26 cellular contexts compared by ENCODE assay signal in genomic region chr1:193179094-193179493, GRCh38. TPM values are rescaled to one million over a fixed set of nuclear protein-coding genes. Genes with fewer than 3 reads are reported as not detected.
DNase-seq lines count a peak whose midpoint lies in the region; ATAC-seq and TF ChIP-seq lines count a peak whose summit lies in the region.
"Had no signal": no experiment of that assay in that cellular context is flagged by ENCODE, and none has a peak within 500 bp of the region (broad histone marks: within the 10 kb centered on the region; RNA-seq: fewer than 3 reads in every experiment).

No MANE protein-coding gene starts in this region.

- TF ChIP-seq POLR2A in heart left ventricle (IDR thresholded peaks at IDR 0.05), result no peak

- no peak overlapping the region for H3K4me3 Mint-ChIP-seq in memory B cell
- H3K4me3 Mint-ChIP-seq in effector memory CD8-positive, alpha-beta T cell, result no peak overlapping the region
- H3K4me3 Mint-ChIP-seq: CD8-positive, alpha-beta memory T cell had no signal

- H3K9me3 Mint-ChIP-seq in memory B cell, result no peaks in the 10 kb centered on the region
- no peaks in the 10 kb centered on the region for H3K9me3 Mint-ChIP-seq in effector memory CD8-positive, alpha-beta T cell

- no peaks in the 10 kb centered on the region for H3K9me3 ChIP-seq in left ventricle myocardium inferior (replicated peaks)
- H3K9me3 ChIP-seq in heart left ventricle, result no peaks in the 10 kb centered on the region

- H3K4me1 Mint-ChIP-seq in memory B cell, result peaks cover 13% of the 10 kb centered on the region
- H3K4me1 Mint-ChIP-seq in effector memory CD8-positive, alpha-beta T cell (ENCODE audit: low read depth in 2 of 2), result peaks cover 12 to 37% of the 10 kb centered on the region in 2 donors

- H3K27ac Mint-ChIP-seq in memory B cell, result peak overlapping the region; percentile 47
- H3K27ac Mint-ChIP-seq in effector memory CD8-positive, alpha-beta T cell, result peak overlapping the region in 1 of 2 donors; percentile 77

- no peaks in the 10 kb centered on the region for H3K27me3 Mint-ChIP-seq in memory B cell
- H3K27me3 Mint-ChIP-seq in effector memory CD8-positive, alpha-beta T cell, result no peaks in the 10 kb centered on the region
- H3K27me3 Mint-ChIP-seq: CD8-positive, alpha-beta memory T cell had no signal

- H3K27me3 ChIP-seq in left ventricle myocardium inferior (ENCODE audit: low read depth), result no peaks in the 10 kb centered on the region
- no peaks in the 10 kb centered on the region for H3K27me3 ChIP-seq in heart left ventricle

- DNase-seq in left ventricle myocardium inferior (no peak), heart left ventricle (no peak), cerebellum (ENCODE audit: low spot score) (peak; percentile 21), memory B cell (ENCODE audit: low spot score in 2 of 2) (no peak), retina (no peak), GM19238 (ENCODE audit: insufficient read length, low spot score) (no peak)
- no peak for DNase-seq in activated CD4-positive, CD25-positive, alpha-beta regulatory T cell (lab: John Stamatoyannopoulos, UW)
- no peak for DNase-seq in effector memory CD8-positive, alpha-beta T cell
- DNase-seq: AML-193; Calu3; CD8-positive, alpha-beta memory T cell; DMS153; GOT3; IMR-90; Karpas-422; NCI-H1694 treated with DMSO at 0.1 percent for 48 hours; NCI-H2081 treated with DMSO at 0.1 percent for 48 hours; NCI-H446; NCI-H526 treated with DMSO at 0.1 percent for 48 hours; PC-9; SHP77 treated with DMSO at 0.1 percent for 48 hours had no signal

- H3K36me3 ChIP-seq in left ventricle myocardium inferior, result no peaks in the 10 kb centered on the region
- no peaks in the 10 kb centered on the region for H3K36me3 ChIP-seq in heart left ventricle

- WGBS in heart left ventricle, 4 donors, result 26 to 31% (median 29%) methylated on average over 4 of the region's 4 CpGs

- TF ChIP-seq CTCF in left ventricle myocardium inferior (IDR thresholded peaks at IDR 0.05; ENCODE audit: borderline replicate concordance) (no peak), heart left ventricle (IDR thresholded peaks at IDR 0.05) (no peak)

- H3K27ac ChIP-seq in left ventricle myocardium inferior (replicated peaks), result no peak overlapping the region
- H3K27ac ChIP-seq in heart left ventricle, result no peak overlapping the region
- H3K27ac ChIP-seq: 22Rv1, PC-9, RWPE1, SK-N-MC had no signal

- intact Hi-C loops in left ventricle myocardium inferior (cut with micrococcal nuclease) (no loop called here), heart left ventricle (cut with DNase I) (no loop called here)

- ATAC-seq in heart left ventricle (no peak), memory B cell (ENCODE audit: low read depth) (no peak)
- ATAC-seq in effector memory CD8-positive, alpha-beta T cell (replicated peaks), result no peak
- ATAC-seq: HCT116 had no signal

- H3K4me1 ChIP-seq in left ventricle myocardium inferior, result peaks cover 68% of the 10 kb centered on the region
- peaks cover 0 to 43% (median 20%) of the 10 kb centered on the region in 12 donors for H3K4me1 ChIP-seq in heart left ventricle

- H3K4me3 ChIP-seq in left ventricle myocardium inferior (peak overlapping the region; percentile 65), heart left ventricle (no peak overlapping the region)
- H3K4me3 ChIP-seq: PC-9, SK-N-MC had no signal

- peaks cover 8% of the 10 kb centered on the region for H3K36me3 Mint-ChIP-seq in memory B cell
- peaks cover 16% of the 10 kb centered on the region for H3K36me3 Mint-ChIP-seq in effector memory CD8-positive, alpha-beta T cell (ENCODE audit: insufficient read depth)

RNA-seq across cellular contexts. Expression of gene B3GALT2, which starts 7.3 kb away (rescaled TPM):
- total RNA-seq in left ventricle myocardium inferior (77.2 TPM), heart left ventricle (10 to 100 TPM; 22.5 to 67.0 (median 54.5) TPM), cerebellum (52.2 TPM)
- polyA plus RNA-seq in heart left ventricle, result 10 to 100 TPM; 14.6 to 39.4 TPM
- total RNA-seq: Calu3, MCF 10A, PC-9 had no signal

RNA-seq across cellular contexts. Expression of gene CDC73, which starts 57.3 kb away (rescaled TPM):
- total RNA-seq in left ventricle myocardium inferior (46.8 TPM), heart left ventricle (10 to 100 TPM; 26.6 to 57.3 (median 53.6) TPM), cerebellum (46.0 TPM)
- 10 to 100 TPM in 1 of 2 donors, 1 to 10 TPM in 1; 8.3 to 20.7 TPM for polyA plus RNA-seq in heart left ventricle
